28 cellular contexts compared by ENCODE assay signal in genomic region chr14:79841433-79841832, GRCh38.
"Had no signal": no experiment of that assay in that cellular context is flagged by ENCODE, and none has a peak within 500 bp of the region (broad histone marks: within the 10 kb centered on the region; RNA-seq: fewer than 3 reads in every experiment).

No MANE protein-coding gene starts in this region.

- H2AFZ ChIP-seq: hepatocyte, parathyroid adenoma had no signal

- H3K4me3 ChIP-seq: colonic mucosa, gastrocnemius medialis, hepatocyte, thoracic aorta, tibial nerve, upper lobe of left lung had no signal

- H3K36me3 Mint-ChIP-seq: naive thymus-derived CD8-positive, alpha-beta T cell; stimulated activated memory B cell treated with anti-CD40 and anti-IgM and Interleukin-4, amounts not matched to agents 10 μg/mL and 1 μg/mL and 100 μg/mL, for 72 hours had no signal

- H3K27me3 Mint-ChIP-seq: central memory CD8-positive, alpha-beta T cell; dendritic cell treated with granulocyte-macrophage colony-stimulating factor and Interleukin-4, amounts not matched to agents 40 ng/mL and 50 ng/mL, for 4 days; progenitor cell of endocrine pancreas; stimulated activated memory B cell treated with anti-CD40 and anti-IgM and Interleukin-4, amounts not matched to agents 10 μg/mL and 1 μg/mL and 100 μg/mL, for 72 hours had no signal

- H3K4me2 ChIP-seq: hepatocyte had no signal

- H3K4me1 ChIP-seq: colonic mucosa, parathyroid adenoma, tibial nerve, upper lobe of left lung had no signal

- H3K9ac ChIP-seq: parathyroid adenoma had no signal

- H3K36me3 ChIP-seq: colonic mucosa, gastrocnemius medialis, neutrophil, thoracic aorta, tibial nerve, upper lobe of left lung had no signal

- DNase-seq: colonic mucosa; effector CD8-positive, alpha-beta T cell; endodermal cell; foreskin fibroblast; gastrocnemius medialis; head of caudate nucleus; kidney; left cardiac atrium; mammary epithelial cell; mesendoderm; midbrain; naive thymus-derived CD8-positive, alpha-beta T cell; stimulated activated CD4-positive, alpha-beta T cell treated with anti-CD3 and anti-CD28 coated beads, Interleukin-2, amount 100 ng/mL, for 24 hours; stimulated activated CD4-positive, alpha-beta T cell treated with anti-CD3 and anti-CD28 coated beads, Interleukin-4, amount 100 ng/mL, for 4 hours; stimulated activated naive CD8-positive, alpha-beta T cell treated with anti-CD3 and anti-CD28 coated beads, Interleukin-15, Interleukin-2, amounts not matched to agents 100 U/mL and 50 U/mL, for 24 hours; upper lobe of left lung had no signal

- H3K27ac Mint-ChIP-seq: dendritic cell treated with granulocyte-macrophage colony-stimulating factor and Interleukin-4, amounts not matched to agents 40 ng/mL and 50 ng/mL, for 4 days; endodermal cell; naive thymus-derived CD8-positive, alpha-beta T cell; progenitor cell of endocrine pancreas; stimulated activated memory B cell treated with anti-CD40 and anti-IgM and Interleukin-4, amounts not matched to agents 10 μg/mL and 1 μg/mL and 100 μg/mL, for 72 hours had no signal

- H3K4me1 Mint-ChIP-seq: central memory CD8-positive, alpha-beta T cell; naive thymus-derived CD8-positive, alpha-beta T cell; stimulated activated memory B cell treated with anti-CD40 and anti-IgM and Interleukin-4, amounts not matched to agents 10 μg/mL and 1 μg/mL and 100 μg/mL, for 72 hours had no signal

- H3K9me3 Mint-ChIP-seq: endodermal cell, neural crest cell had no signal

- H3K27ac ChIP-seq: colonic mucosa, epithelial cell of prostate, gastrocnemius medialis, hepatocyte, neutrophil, parathyroid adenoma, thoracic aorta, tibial nerve, upper lobe of left lung had no signal

- H3K9me3 ChIP-seq: colonic mucosa, gastrocnemius medialis, neutrophil, thoracic aorta, tibial nerve, upper lobe of left lung had no signal

- H3K4me3 Mint-ChIP-seq: central memory CD8-positive, alpha-beta T cell; dendritic cell treated with granulocyte-macrophage colony-stimulating factor and Interleukin-4, amounts not matched to agents 40 ng/mL and 50 ng/mL, for 4 days; endodermal cell; naive thymus-derived CD8-positive, alpha-beta T cell; neural crest cell; stimulated activated memory B cell treated with anti-CD40 and anti-IgM and Interleukin-4, amounts not matched to agents 10 μg/mL and 1 μg/mL and 100 μg/mL, for 72 hours had no signal

- H3K27me3 ChIP-seq: colonic mucosa, gastrocnemius medialis, hepatocyte, neutrophil, tibial nerve, upper lobe of left lung had no signal

- ATAC-seq: esophagus mucosa; naive thymus-derived CD8-positive, alpha-beta T cell; stimulated activated memory B cell treated with anti-CD40 and anti-IgM and Interleukin-4, amounts not matched to agents 10 μg/mL and 1 μg/mL and 100 μg/mL, for 72 hours; stimulated activated naive CD8-positive, alpha-beta T cell treated with anti-CD3 and anti-CD28 coated beads, Interleukin-15, Interleukin-2, amounts not matched to agents 100 U/mL and 50 U/mL, for 24 hours had no signal
